In genomic region chr14:75048101-75048500, GRCh38 we compare ENCODE assay signal across 12 cellular contexts. TPM values are rescaled to one million over a fixed set of nuclear protein-coding genes. Genes with fewer than 3 reads are reported as not detected.
DNase-seq lines count a peak whose midpoint lies in the region; ATAC-seq lines count a peak whose summit lies in the region.
"Had no signal": no experiment of that assay in that cellular context is flagged by ENCODE, and none has a peak within 500 bp of the region (broad histone marks: within the 10 kb centered on the region; RNA-seq: fewer than 3 reads in every experiment).

No MANE protein-coding gene starts in this region.

- no peaks in the 10 kb centered on the region for H3K27me3 Mint-ChIP-seq in activated T-cell treated with anti-CD3 and anti-CD28 coated beads, Interleukin-2, amount 50 U/mL, for 72 hours (ENCODE audit: low read depth)

- no peaks in the 10 kb centered on the region for H3K36me3 ChIP-seq in HAP-1 (replicated peaks)

- no peaks in the 10 kb centered on the region for H3K27me3 ChIP-seq in layer of hippocampus (ENCODE audit: control insufficient read depth, insufficient read depth, low read length)
- H3K27me3 ChIP-seq in HAP-1 (ENCODE audit: low read depth) = peaks cover 10% of the 10 kb centered on the region

- peak overlapping the region; percentile 82 for H3K27ac Mint-ChIP-seq in activated T-cell treated with anti-CD3 and anti-CD28 coated beads, Interleukin-2, amount 50 U/mL, for 72 hours
- H3K27ac Mint-ChIP-seq: CD8-positive, alpha-beta T cell had no signal

- H3K36me3 Mint-ChIP-seq in activated T-cell treated with anti-CD3 and anti-CD28 coated beads, Interleukin-2, amount 50 U/mL, for 72 hours (ENCODE audit: insufficient read depth in 2 of 2) = peaks cover 5 to 7% of the 10 kb centered on the region in 2 donors

- no peak for DNase-seq in activated T-cell treated with anti-CD3 and anti-CD28 coated beads, Interleukin-2, amount 50 U/mL, for 72 hours
- DNase-seq in activated T-cell treated with anti-CD3 and anti-CD28 coated beads, Interleukin-2, amount 50 U/mL, for 48 hours = no peak
- DNase-seq in substantia nigra (lab: John Stamatoyannopoulos, UW) (no peak), HAP-1 (ENCODE audit: low spot score in 2 of 2) (no peak), middle frontal gyrus (ENCODE audit: extremely low spot score, low spot score) (no peak)
- no peak for DNase-seq in activated CD4-positive, alpha-beta T cell treated with anti-CD3 and anti-CD28 coated beads for 48 hours
- DNase-seq: Caco-2; CD8-positive, alpha-beta T cell had no signal

- H3K27ac ChIP-seq in layer of hippocampus (ENCODE audit: low read depth, low read length) (peak overlapping the region; percentile 81), substantia nigra (ENCODE audit: low read depth, low read length, poor library complexity, severe bottlenecking) (peak overlapping the region; percentile 89)
- H3K27ac ChIP-seq: 22Rv1 had no signal

- H3K4me3 ChIP-seq in HAP-1 = no peak overlapping the region

- no peaks in the 10 kb centered on the region for H3K4me1 ChIP-seq in HAP-1

- peak overlapping the region in 1 of 2 donors; percentile 55 for H3K4me3 Mint-ChIP-seq in activated T-cell treated with anti-CD3 and anti-CD28 coated beads, Interleukin-2, amount 50 U/mL, for 72 hours
- H3K4me3 Mint-ChIP-seq: CD14-positive monocyte; CD8-positive, alpha-beta T cell had no signal

- in situ Hi-C loops in HAP-1 (cut with MboI; ENCODE audit: low sequenced_read_pairs) = no loop called here

- H3K9me3 Mint-ChIP-seq in activated T-cell treated with anti-CD3 and anti-CD28 coated beads, Interleukin-2, amount 50 U/mL, for 72 hours = no peaks in the 10 kb centered on the region
- H3K9me3 Mint-ChIP-seq: CD14-positive monocyte; CD8-positive, alpha-beta T cell had no signal

- no peaks in the 10 kb centered on the region for H3K9me3 ChIP-seq in HAP-1
- H3K9me3 ChIP-seq: Caco-2 had no signal

- ATAC-seq in activated T-cell treated with anti-CD3 and anti-CD28 coated beads, Interleukin-2, amount 50 U/mL, for 72 hours (replicated peaks in 1 of 2) = no peak
- ATAC-seq in GM21423 (IDR thresholded peaks at IDR 0.05; ENCODE audit: unreplicated experiment) = no peak
- ATAC-seq: CD8-positive, alpha-beta T cell had no signal

- H3K4me1 Mint-ChIP-seq in activated T-cell treated with anti-CD3 and anti-CD28 coated beads, Interleukin-2, amount 50 U/mL, for 72 hours (ENCODE audit: low read depth) = peaks cover 81% of the 10 kb centered on the region

RNA-seq across cellular contexts. Expression of gene MLH3, which starts 3.2 kb away (rescaled TPM):
- 10 to 100 TPM; 16.9 to 19.3 TPM for total RNA-seq in activated T-cell treated with anti-CD3 and anti-CD28 coated beads, Interleukin-2, amount 50 U/mL, for 72 hours

RNA-seq across cellular contexts. Expression of gene ACYP1, which starts 15.7 kb away (rescaled TPM):
- 10 to 100 TPM; 40.5 to 44.9 TPM for total RNA-seq in activated T-cell treated with anti-CD3 and anti-CD28 coated beads, Interleukin-2, amount 50 U/mL, for 72 hours

RNA-seq across cellular contexts. Expression of gene ZC2HC1C, which starts 21.3 kb away (rescaled TPM):
- total RNA-seq in activated T-cell treated with anti-CD3 and anti-CD28 coated beads, Interleukin-2, amount 50 U/mL, for 72 hours = 1 to 10 TPM; 1.2 to 3.0 TPM
- total RNA-seq: CD8-positive, alpha-beta T cell had no signal

RNA-seq across cellular contexts. Expression of gene EIF2B2, which starts 45.4 kb away (rescaled TPM):
- 10 to 100 TPM; 50.3 to 68.5 TPM for total RNA-seq in activated T-cell treated with anti-CD3 and anti-CD28 coated beads, Interleukin-2, amount 50 U/mL, for 72 hours
